ENCODE assay signal across 9 cellular contexts in genomic region chr2:236167297-236168109, GRCh38. TPM values are rescaled to one million over a fixed set of nuclear protein-coding genes. Genes with fewer than 3 reads are reported as not detected.
DNase-seq lines count a peak whose midpoint lies in the region; ATAC-seq and TF ChIP-seq lines count a peak whose summit lies in the region.
"Had no signal": no experiment of that assay in that cellular context is flagged by ENCODE, and none has a peak within 500 bp of the region (broad histone marks: within the 10 kb centered on the region; RNA-seq: fewer than 3 reads in every experiment).

No MANE protein-coding gene starts in this region.

- peak overlapping the region; percentile 80 for H3K4me3 ChIP-seq in SK-N-MC
- peak overlapping the region; percentile 20 for H3K4me3 ChIP-seq in hepatocyte

- peak overlapping the region; percentile 56 for H2AFZ ChIP-seq in hepatocyte

- peak overlapping the region; percentile 62 for H3K4me3 Mint-ChIP-seq in stimulated activated effector memory CD8-positive, alpha-beta T cell treated with anti-CD3 and anti-CD28 coated beads, Interleukin-12 subunit alpha, Interleukin-12 subunit beta, amount 100 ng/mL, for 72 hours

- no peaks in the 10 kb centered on the region for H4K20me1 ChIP-seq in hepatocyte (ENCODE audit: insufficient read depth, poor library complexity, severe bottlenecking)

- H3K27me3 ChIP-seq in hepatocyte, result peaks cover 100% of the 10 kb centered on the region

- H3K27ac Mint-ChIP-seq in stimulated activated effector memory CD8-positive, alpha-beta T cell treated with anti-CD3 and anti-CD28 coated beads, Interleukin-12 subunit alpha, Interleukin-12 subunit beta, amount 100 ng/mL, for 72 hours, result no peak overlapping the region

- no peaks in the 10 kb centered on the region for H3K9me3 Mint-ChIP-seq in stimulated activated effector memory CD8-positive, alpha-beta T cell treated with anti-CD3 and anti-CD28 coated beads, Interleukin-12 subunit alpha, Interleukin-12 subunit beta, amount 100 ng/mL, for 72 hours

- no peak for ATAC-seq in stimulated activated effector memory CD8-positive, alpha-beta T cell treated with anti-CD3 and anti-CD28 coated beads, Interleukin-12 subunit alpha, Interleukin-12 subunit beta, amount 100 ng/mL, for 72 hours

- H3K4me1 Mint-ChIP-seq in stimulated activated effector memory CD8-positive, alpha-beta T cell treated with anti-CD3 and anti-CD28 coated beads, Interleukin-12 subunit alpha, Interleukin-12 subunit beta, amount 100 ng/mL, for 72 hours, result peaks cover 10% of the 10 kb centered on the region

- TF ChIP-seq CTCF in hepatocyte (IDR thresholded peaks at IDR 0.05; ENCODE audit: poor library complexity) (peak; percentile 43), GM10266 (IDR thresholded peaks at IDR 0.05; ENCODE audit: control insufficient read depth, insufficient read depth, low read depth, missing control alignments) (no peak)

- H3K27ac ChIP-seq in SK-N-MC (no peak overlapping the region), hepatocyte (no peak overlapping the region)

- no peaks in the 10 kb centered on the region for H3K36me3 ChIP-seq in SK-N-MC (ENCODE audit: insufficient read depth, low read length)
- H3K36me3 ChIP-seq in hepatocyte (replicated peaks; ENCODE audit: insufficient read depth, low read depth), result no peaks in the 10 kb centered on the region

- no peak overlapping the region for H3K9ac ChIP-seq in SK-N-MC (ENCODE audit: insufficient read length)

- H3K79me2 ChIP-seq in hepatocyte, result no peaks in the 10 kb centered on the region

- peak overlapping the region; percentile 94 for H3K4me2 ChIP-seq in hepatocyte

- no peaks in the 10 kb centered on the region for H3K9me2 ChIP-seq in hepatocyte (replicated peaks; ENCODE audit: insufficient read depth)

- WGBS in hepatocyte (ENCODE audit: low lambda C conversion rate, missing lambda C conversion rate), result 1% methylated on average over 82 of the region's 112 CpGs

- peaks cover 35% of the 10 kb centered on the region for H3K4me1 ChIP-seq in hepatocyte (ENCODE audit: insufficient read depth)

- H3K9me3 ChIP-seq in SK-N-MC (ENCODE audit: low read depth, low read length) (no peaks in the 10 kb centered on the region), hepatocyte (ENCODE audit: low read depth) (no peaks in the 10 kb centered on the region)

- peaks cover 22% of the 10 kb centered on the region for H3K36me3 Mint-ChIP-seq in stimulated activated effector memory CD8-positive, alpha-beta T cell treated with anti-CD3 and anti-CD28 coated beads, Interleukin-12 subunit alpha, Interleukin-12 subunit beta, amount 100 ng/mL, for 72 hours

- DNase-seq in NCI-H1417 (lab: John Stamatoyannopoulos, UW) (peak; percentile 5 to 64 (median 50)), NCI-H1417 treated with DMSO at 0.1 percent for 48 hours (lab: John Stamatoyannopoulos, UW) (no peak), SK-N-MC (ENCODE audit: low read depth, low spot score) (no peak), hepatocyte (ENCODE audit: low spot score) (peak; percentile 70), GM10266 (ENCODE audit: extremely low spot score) (no peak), cerebellar nuclear complex (lab: John Stamatoyannopoulos, UW) (no peak)
- DNase-seq in stimulated activated effector memory CD8-positive, alpha-beta T cell treated with anti-CD3 and anti-CD28 coated beads, Interleukin-12 subunit alpha, Interleukin-12 subunit beta, amount 100 ng/mL, for 72 hours (ENCODE audit: low spot score in 2 of 2), result no peak
- DNase-seq in stimulated activated CD4-positive, alpha-beta T cell treated with anti-CD3 and anti-CD28 coated beads, Interleukin-4, amount 100 ng/mL, for 24 hours, result no peak

RNA-seq across cellular contexts. Expression of gene GBX2, which starts 0.7 kb away (rescaled TPM):
- total RNA-seq in hepatocyte, result not detected in 2 replicates
- polyA plus RNA-seq in hepatocyte, result 0.45 TPM in 1 of 2 replicates, not detected in the other
- total RNA-seq: T-helper 1 cell treated with Interleukin-12 subunit alpha and Interleukin-12 subunit beta and Interleukin-4 antibody, amounts not matched to agents 30 ng/mL and 1 ng/mL, for 36 hours had no signal

Comparison
In these comparisons a context has a peak if more than half of its experiments do, and no peak if none do; other contexts are left out.
1. DNase-seq: peak in NCI-H1417 (3 of 3) and hepatocyte (single experiment); none in NCI-H1417 treated with DMSO at 0.1 percent for 48 hours (single experiment), SK-N-MC (single experiment), stimulated activated effector memory CD8-positive, alpha-beta T cell treated with anti-CD3 and anti-CD28 coated beads, Interleukin-12 subunit alpha, Interleukin-12 subunit beta, amount 100 ng/mL, for 72 hours (0 of 2), GM10266 (single experiment), cerebellar nuclear complex (0 of 2) and stimulated activated CD4-positive, alpha-beta T cell treated with anti-CD3 and anti-CD28 coated beads, Interleukin-4, amount 100 ng/mL, for 24 hours (single experiment).